In the genomic region with DNA sequence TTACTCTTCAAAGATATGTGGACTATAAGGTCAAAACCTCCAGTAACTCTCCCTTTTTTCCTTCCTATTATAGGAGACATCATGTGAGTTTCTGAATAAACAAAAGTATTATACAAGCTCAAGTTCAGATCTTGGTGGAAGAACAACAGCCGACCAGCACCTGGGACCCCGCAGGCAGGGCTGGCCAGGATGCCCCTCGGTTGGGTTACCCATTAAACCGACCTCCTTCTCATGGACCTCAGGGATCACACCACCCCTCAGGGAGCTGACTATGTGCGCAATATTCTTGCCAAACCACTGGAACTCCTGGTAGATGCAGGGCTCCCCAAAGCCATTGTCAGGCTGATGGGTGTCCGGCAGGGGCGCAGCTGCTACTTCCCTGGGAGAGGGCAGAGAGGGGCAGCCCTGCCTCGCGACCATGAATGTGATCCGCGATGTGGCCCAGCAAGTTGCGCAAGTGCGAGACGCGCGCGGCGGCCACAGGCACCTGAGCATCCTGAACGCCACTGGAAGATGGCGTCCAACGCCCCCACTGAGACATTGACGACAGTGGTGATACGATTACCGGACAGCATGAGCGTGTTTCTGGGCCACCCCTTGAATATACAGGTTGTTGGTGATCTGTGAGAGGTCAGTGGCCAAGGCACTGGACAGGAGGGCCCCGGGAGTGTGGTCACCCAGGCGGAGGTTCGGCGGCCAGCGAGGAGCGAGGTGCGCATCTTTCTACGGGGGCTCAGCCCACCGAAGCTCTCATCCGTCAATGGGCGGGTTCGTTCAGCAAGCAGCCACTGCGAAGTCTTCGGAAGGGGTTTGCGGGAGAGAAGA, we compare ENCODE assay signal across 1 cellular context.
TF ChIP-seq lines count a peak whose summit lies in the region.

No MANE protein-coding gene starts in this region.

TF ChIP-seq in HepG2, 621 proteins besides CTCF, POLR2A, EP300 and RAD21 (continued from another document):
- TF ChIP-seq, protein P1, sequence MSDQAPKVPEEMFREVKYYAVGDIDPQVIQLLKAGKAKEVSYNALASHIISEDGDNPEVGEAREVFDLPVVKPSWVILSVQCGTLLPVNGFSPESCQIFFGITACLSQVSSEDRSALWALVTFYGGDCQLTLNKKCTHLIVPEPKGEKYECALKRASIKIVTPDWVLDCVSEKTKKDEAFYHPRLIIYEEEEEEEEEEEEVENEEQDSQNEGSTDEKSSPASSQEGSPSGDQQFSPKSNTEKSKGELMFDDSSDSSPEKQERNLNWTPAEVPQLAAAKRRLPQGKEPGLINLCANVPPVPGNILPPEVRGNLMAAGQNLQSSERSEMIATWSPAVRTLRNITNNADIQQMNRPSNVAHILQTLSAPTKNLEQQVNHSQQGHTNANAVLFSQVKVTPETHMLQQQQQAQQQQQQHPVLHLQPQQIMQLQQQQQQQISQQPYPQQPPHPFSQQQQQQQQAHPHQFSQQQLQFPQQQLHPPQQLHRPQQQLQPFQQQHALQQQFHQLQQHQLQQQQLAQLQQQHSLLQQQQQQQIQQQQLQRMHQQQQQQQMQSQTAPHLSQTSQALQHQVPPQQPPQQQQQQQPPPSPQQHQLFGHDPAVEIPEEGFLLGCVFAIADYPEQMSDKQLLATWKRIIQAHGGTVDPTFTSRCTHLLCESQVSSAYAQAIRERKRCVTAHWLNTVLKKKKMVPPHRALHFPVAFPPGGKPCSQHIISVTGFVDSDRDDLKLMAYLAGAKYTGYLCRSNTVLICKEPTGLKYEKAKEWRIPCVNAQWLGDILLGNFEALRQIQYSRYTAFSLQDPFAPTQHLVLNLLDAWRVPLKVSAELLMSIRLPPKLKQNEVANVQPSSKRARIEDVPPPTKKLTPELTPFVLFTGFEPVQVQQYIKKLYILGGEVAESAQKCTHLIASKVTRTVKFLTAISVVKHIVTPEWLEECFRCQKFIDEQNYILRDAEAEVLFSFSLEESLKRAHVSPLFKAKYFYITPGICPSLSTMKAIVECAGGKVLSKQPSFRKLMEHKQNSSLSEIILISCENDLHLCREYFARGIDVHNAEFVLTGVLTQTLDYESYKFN (CRISPR knock-in tag; conservative IDR thresholded peaks at IDR 0.05), result no peak
- TF ChIP-seq CEBPB (IDR thresholded peaks at IDR 0.05; ENCODE audit: borderline replicate concordance, low read depth, low read length), result 0 out of 2 replicates have a peak, but pooled peaks have one; percentile 16
